Comparison of ENCODE assay signal across 10 cellular contexts in genomic region chr3:141237701-141238521, GRCh38. TPM values are rescaled to one million over a fixed set of nuclear protein-coding genes. Genes with fewer than 3 reads are reported as not detected.
DNase-seq lines count a peak whose midpoint lies in the region; ATAC-seq and TF ChIP-seq lines count a peak whose summit lies in the region.
"Had no signal": no experiment of that assay in that cellular context is flagged by ENCODE, and none has a peak within 500 bp of the region (broad histone marks: within the 10 kb centered on the region; RNA-seq: fewer than 3 reads in every experiment).

No MANE protein-coding gene starts in this region.

- H3K27ac ChIP-seq in heart right ventricle (peak overlapping the region; percentile 59 to 88 (median 80)), tibial artery (peak overlapping the region; percentile 58 to 90)

- peaks cover 6% of the 10 kb centered on the region for H3K36me3 Mint-ChIP-seq in activated naive CD4-positive, alpha-beta T cell treated with anti-CD3 and anti-CD28 coated beads for 36 hours (ENCODE audit: low read depth)
- H3K36me3 Mint-ChIP-seq in T-helper 2 cell treated with Interferon-gamma antibody and Interleukin-4, amounts not matched to agents 5 μg/mL and 100 μg/mL, for 36 hours (ENCODE audit: low read depth) = peaks cover 59% of the 10 kb centered on the region

- 44 to 46% methylated on average over 14 of the region's 14 CpGs for WGBS in heart right ventricle, 2 donors

- H3K9me3 ChIP-seq in heart right ventricle (no peaks in the 10 kb centered on the region), tibial artery (no peaks in the 10 kb centered on the region)

- DNase-seq in activated naive CD4-positive, alpha-beta T cell treated with anti-CD3 and anti-CD28 coated beads for 36 hours = peak; percentile 56
- no peak for DNase-seq in activated naive CD4-positive, alpha-beta T cell (lab: John Stamatoyannopoulos, UW)
- DNase-seq in T-helper 2 cell treated with Interferon-gamma antibody and Interleukin-4, amounts not matched to agents 5 μg/mL and 100 μg/mL, for 36 hours (ENCODE audit: low spot score) = peak; percentile 70
- DNase-seq in heart right ventricle (peak; percentile 74 to 76), tibial artery (no peak), kidney glomerular epithelial cell (lab: John Stamatoyannopoulos, UW) (no peak), NCI-H1048 (lab: John Stamatoyannopoulos, UW) (no peak)
- DNase-seq: RPMI8226 had no signal

- ATAC-seq in heart right ventricle = peak; percentile 36 to 65 (median 58)
- ATAC-seq in GM21619 (IDR thresholded peaks at IDR 0.05; ENCODE audit: unreplicated experiment) = no peak
- ATAC-seq: sciatic nerve had no signal

- TF ChIP-seq CTCF in heart right ventricle (IDR thresholded peaks at IDR 0.05) (no peak), tibial artery (IDR thresholded peaks at IDR 0.05) (no peak)

- H3K27ac Mint-ChIP-seq in activated naive CD4-positive, alpha-beta T cell treated with anti-CD3 and anti-CD28 coated beads for 36 hours = peak overlapping the region; percentile 78
- peak overlapping the region; percentile 83 for H3K27ac Mint-ChIP-seq in T-helper 2 cell treated with Interferon-gamma antibody and Interleukin-4, amounts not matched to agents 5 μg/mL and 100 μg/mL, for 36 hours

- H3K4me1 ChIP-seq in heart right ventricle (peaks cover 9 to 74% (median 59%) of the 10 kb centered on the region in 9 donors), tibial artery (peaks cover 0 to 54% (median 33%) of the 10 kb centered on the region in 4 donors)

- H3K27me3 ChIP-seq in heart right ventricle = no peaks in the 10 kb centered on the region
- no peaks in the 10 kb centered on the region for H3K27me3 ChIP-seq in tibial artery

- no peak overlapping the region for H3K4me3 ChIP-seq in heart right ventricle
- no peak overlapping the region for H3K4me3 ChIP-seq in tibial artery

- intact Hi-C loops in activated naive CD4-positive, alpha-beta T cell treated with anti-CD3 and anti-CD28 coated beads for 36 hours (cut with micrococcal nuclease) = loop anchor here (1.0 to 10.0 kb wide), 3 partner anchors 41 to 1337 kb away; partner anchors contain the start of gene ATR
- intact Hi-C loops in heart right ventricle (cut with DNase I) = loop anchor here in 4 of 10 donors (2.0 to 10.0 kb wide), 4 partner anchors 39 to 217 kb away; partner anchors contain the start of gene ZBTB38 (in 1 of the 4)
- intact Hi-C loops in tibial artery (cut with DNase I; ENCODE audit: low total_unique reads) = loop anchor here (10.0 kb wide), 1 partner anchor 217 kb away; no protein-coding TSS in a partner anchor

- H3K36me3 ChIP-seq in heart right ventricle (peaks cover 0 to 12% (median 0%) of the 10 kb centered on the region in 9 donors), tibial artery (peaks cover 0 to 18% (median 0%) of the 10 kb centered on the region in 3 donors)

- CTCF ChIA-PET in activated naive CD4-positive, alpha-beta T cell treated with anti-CD3 and anti-CD28 coated beads for 36 hours (lab: Charles Lee) = interaction anchor here (1.1 to 1.7 kb wide), 3 partner anchors 18 to 41 kb away, joined by 3 to 11 read pairs (median 4); no protein-coding TSS in a partner anchor

- H3K4me1 Mint-ChIP-seq in activated naive CD4-positive, alpha-beta T cell treated with anti-CD3 and anti-CD28 coated beads for 36 hours (ENCODE audit: low read depth) = peaks cover 69% of the 10 kb centered on the region
- H3K4me1 Mint-ChIP-seq in T-helper 2 cell treated with Interferon-gamma antibody and Interleukin-4, amounts not matched to agents 5 μg/mL and 100 μg/mL, for 36 hours (ENCODE audit: low read depth) = peaks cover 82% of the 10 kb centered on the region

- H3K9me3 Mint-ChIP-seq in activated naive CD4-positive, alpha-beta T cell treated with anti-CD3 and anti-CD28 coated beads for 36 hours = no peaks in the 10 kb centered on the region
- no peaks in the 10 kb centered on the region for H3K9me3 Mint-ChIP-seq in T-helper 2 cell treated with Interferon-gamma antibody and Interleukin-4, amounts not matched to agents 5 μg/mL and 100 μg/mL, for 36 hours

- peak overlapping the region; percentile 53 for H3K4me3 Mint-ChIP-seq in activated naive CD4-positive, alpha-beta T cell treated with anti-CD3 and anti-CD28 coated beads for 36 hours
- peak overlapping the region; percentile 49 for H3K4me3 Mint-ChIP-seq in T-helper 2 cell treated with Interferon-gamma antibody and Interleukin-4, amounts not matched to agents 5 μg/mL and 100 μg/mL, for 36 hours

- H3K27me3 Mint-ChIP-seq in activated naive CD4-positive, alpha-beta T cell treated with anti-CD3 and anti-CD28 coated beads for 36 hours (ENCODE audit: low read depth) = no peaks in the 10 kb centered on the region
- H3K27me3 Mint-ChIP-seq in T-helper 2 cell treated with Interferon-gamma antibody and Interleukin-4, amounts not matched to agents 5 μg/mL and 100 μg/mL, for 36 hours (ENCODE audit: low read depth) = no peaks in the 10 kb centered on the region

RNA-seq across cellular contexts. Expression of gene PXYLP1, which starts 6.3 kb away (rescaled TPM):
- 1 to 10 TPM; 8.4 to 9.7 TPM for total RNA-seq in activated naive CD4-positive, alpha-beta T cell treated with anti-CD3 and anti-CD28 coated beads for 36 hours
- total RNA-seq in heart right ventricle = 10 to 100 TPM in 9 of 10 donors, 1 to 10 TPM in 1; 8.7 to 33.5 (median 19.9) TPM
- polyA plus RNA-seq in heart right ventricle = 10 to 100 TPM; 11.3 to 17.0 TPM

Comparison
In these comparisons a context has a peak if more than half of its experiments do, and no peak if none do; other contexts are left out.
1. DNase-seq: peak in activated naive CD4-positive, alpha-beta T cell treated with anti-CD3 and anti-CD28 coated beads for 36 hours (single experiment), T-helper 2 cell treated with Interferon-gamma antibody and Interleukin-4, amounts not matched to agents 5 μg/mL and 100 μg/mL, for 36 hours (single experiment) and heart right ventricle (2 of 2); none in activated naive CD4-positive, alpha-beta T cell (0 of 4), tibial artery (0 of 2), kidney glomerular epithelial cell (single experiment) and NCI-H1048 (single experiment).